3 cellular contexts compared by ENCODE assay signal in genomic region chr3:8481380-8481779, GRCh38.
TF ChIP-seq lines count a peak whose summit lies in the region.

No MANE protein-coding gene starts in this region.

TF ChIP-seq in liver, 16 proteins besides CTCF, POLR2A, EP300 and RAD21:
- TF ChIP-seq REST (IDR thresholded peaks at IDR 0.05) (no peak), NR2F2 (IDR thresholded peaks at IDR 0.05) (no peak), FOXA1 (IDR thresholded peaks at IDR 0.05) (no peak), ZBTB33 (IDR thresholded peaks at IDR 0.05) (no peak), JUND (IDR thresholded peaks at IDR 0.05) (no peak), HNF4G (IDR thresholded peaks at IDR 0.05) (no peak), ATF3 (IDR thresholded peaks at IDR 0.05) (no peak), HNF4A (conservative IDR thresholded peaks at IDR 0.05) (no peak), SP1 (IDR thresholded peaks at IDR 0.05) (no peak), FOXA2 (IDR thresholded peaks at IDR 0.05) (no peak), GABPA (IDR thresholded peaks at IDR 0.05 in 1 of 2, conservative IDR thresholded peaks at IDR 0.05 in 1 of 2) (no peak), YY1 (IDR thresholded peaks at IDR 0.05) (no peak), MAX (IDR thresholded peaks at IDR 0.05) (no peak), EGR1 (IDR thresholded peaks at IDR 0.05; ENCODE audit: low read depth in 2 of 2) (no peak), TAF1 (conservative IDR thresholded peaks at IDR 0.05) (no peak), RXRA (IDR thresholded peaks at IDR 0.05) (no peak)

TF ChIP-seq in HepG2, 621 proteins besides CTCF, POLR2A, EP300 and RAD21:
- TF ChIP-seq RARA (CRISPR knock-in tag; IDR thresholded peaks at IDR 0.05) (no peak), ZNF781 (CRISPR knock-in tag; IDR thresholded peaks at IDR 0.05; ENCODE audit: borderline replicate concordance, not compliant biosample characterization) (no peak), ZBED4 (CRISPR knock-in tag; IDR thresholded peaks at IDR 0.05; ENCODE audit: borderline replicate concordance) (no peak), MIER3 (CRISPR knock-in tag; IDR thresholded peaks at IDR 0.05; ENCODE audit: borderline replicate concordance) (no peak), GABPB1 (CRISPR knock-in tag; IDR thresholded peaks at IDR 0.05) (no peak), JUN (CRISPR knock-in tag; IDR thresholded peaks at IDR 0.05) (no peak), ZNF776 (CRISPR knock-in tag; IDR thresholded peaks at IDR 0.05) (no peak), ZNF580 (CRISPR knock-in tag; IDR thresholded peaks at IDR 0.05; ENCODE audit: borderline replicate concordance, low read depth) (no peak), ZNF660 (CRISPR knock-in tag; IDR thresholded peaks at IDR 0.05; ENCODE audit: borderline replicate concordance, low read depth) (no peak), ZNF598 (CRISPR knock-in tag; IDR thresholded peaks at IDR 0.05; ENCODE audit: borderline replicate concordance) (no peak), MAF1 (CRISPR knock-in tag; IDR thresholded peaks at IDR 0.05; ENCODE audit: borderline replicate concordance) (no peak), EHMT2 (IDR thresholded peaks at IDR 0.05; ENCODE audit: borderline replicate concordance, low read depth, low read length) (no peak), KLF11 (CRISPR knock-in tag; IDR thresholded peaks at IDR 0.05) (no peak)

TF ChIP-seq in SK-N-SH, 30 proteins besides CTCF, POLR2A, EP300 and RAD21:
- TF ChIP-seq USF2 (IDR thresholded peaks at IDR 0.05; ENCODE audit: borderline replicate concordance, low read depth, low read length) (no peak), POLR2AphosphoS5 (IDR thresholded peaks at IDR 0.05; ENCODE audit: low read depth, low read length) (no peak), GABPA (IDR thresholded peaks at IDR 0.05; ENCODE audit: low read depth) (no peak), ELF1 (IDR thresholded peaks at IDR 0.05) (no peak), FOXJ3 (CRISPR knock-in tag; IDR thresholded peaks at IDR 0.05) (no peak), GATA2 (CRISPR knock-in tag; IDR thresholded peaks at IDR 0.05) (no peak), MAX (IDR thresholded peaks at IDR 0.05; ENCODE audit: low read depth) (no peak), TEAD4 (IDR thresholded peaks at IDR 0.05; ENCODE audit: borderline replicate concordance, insufficient read depth) (no peak), RFX5 (IDR thresholded peaks at IDR 0.05; ENCODE audit: low read length) (no peak), USF1 (IDR thresholded peaks at IDR 0.05; ENCODE audit: borderline replicate concordance, low read depth) (no peak), PBX3 (IDR thresholded peaks at IDR 0.05) (no peak), MXI1 (IDR thresholded peaks at IDR 0.05; ENCODE audit: low read depth, low read length) (no peak), TAF1 (IDR thresholded peaks at IDR 0.05; ENCODE audit: borderline replicate concordance, low read depth, low read length) (no peak), JUND (IDR thresholded peaks at IDR 0.05) (no peak), NFIC (IDR thresholded peaks at IDR 0.05; ENCODE audit: borderline replicate concordance) (no peak), CHD2 (IDR thresholded peaks at IDR 0.05; ENCODE audit: low read length, partially characterized antibody) (no peak), SMC3 (IDR thresholded peaks at IDR 0.05; ENCODE audit: low read depth, low read length) (no peak), RCOR1 (IDR thresholded peaks at IDR 0.05; ENCODE audit: low read length) (no peak)
